Comparison of ENCODE assay signal across 11 cellular contexts in the genomic region with DNA sequence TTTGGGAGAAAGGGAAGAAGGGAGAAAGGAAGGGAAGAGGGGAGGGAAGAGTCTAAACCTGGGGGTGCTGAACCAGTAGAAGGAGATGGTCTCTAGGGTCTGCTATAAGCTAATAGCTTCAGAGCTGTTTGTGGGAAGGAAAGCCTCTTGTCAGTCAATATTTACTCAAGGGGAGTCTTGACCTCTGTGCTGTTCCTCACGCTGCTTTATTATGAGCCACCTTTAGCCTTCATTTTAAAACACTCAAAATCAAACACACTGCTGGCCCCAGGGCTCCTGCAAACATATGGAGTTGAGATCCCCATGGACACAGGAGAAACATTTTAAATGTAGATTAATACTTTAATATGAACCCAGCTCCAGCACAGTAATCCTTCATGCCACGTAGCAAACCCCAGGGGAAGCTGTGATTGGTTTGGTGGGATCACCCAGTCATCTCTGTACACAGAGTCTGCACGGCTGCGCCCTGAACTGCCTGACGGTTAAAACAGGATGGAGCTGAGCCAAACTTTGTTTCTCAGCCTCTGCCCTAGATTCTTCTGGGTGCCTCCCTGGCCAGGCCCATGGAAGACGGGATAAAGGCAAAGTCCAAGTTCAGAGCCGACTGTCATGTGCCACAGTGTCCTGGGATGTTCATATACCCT. TPM values are rescaled to one million over a fixed set of nuclear protein-coding genes. Genes with fewer than 3 reads are reported as not detected.
DNase-seq lines count a peak whose midpoint lies in the region; ATAC-seq and TF ChIP-seq lines count a peak whose summit lies in the region.
"Had no signal": no experiment of that assay in that cellular context is flagged by ENCODE, and none has a peak within 500 bp of the region (broad histone marks: within the 10 kb centered on the region; RNA-seq: fewer than 3 reads in every experiment).

No MANE protein-coding gene starts in this region.

- H3K27ac ChIP-seq in Peyer's patch (peak overlapping the region in 3 of 4 donors; percentile 30 to 84 (median 77)), hepatocyte (peak overlapping the region; percentile 85)
- H3K27ac ChIP-seq: cardiac muscle cell had no signal

- H3K4me2 ChIP-seq in hepatocyte: peak overlapping the region; percentile 63

- no peaks in the 10 kb centered on the region for H4K20me1 ChIP-seq in hepatocyte (ENCODE audit: insufficient read depth, poor library complexity, severe bottlenecking)

- H3K9me3 ChIP-seq in Peyer's patch: no peaks in the 10 kb centered on the region
- no peaks in the 10 kb centered on the region for H3K9me3 ChIP-seq in hepatocyte (ENCODE audit: low read depth)
- H3K9me3 ChIP-seq: Caco-2 had no signal

- no peak for TF ChIP-seq POLR2A in Peyer's patch (IDR thresholded peaks at IDR 0.05)

- DNase-seq in Right ventricle myocardium superior (no peak), cardiac septum (ENCODE audit: low spot score) (no peak), Peyer's patch (peak in 2 of 3 donors; percentile 79 to 88), hepatocyte (ENCODE audit: low spot score) (peak; percentile 88), ureter (ENCODE audit: low spot score) (peak; percentile 70), NCI-H226 (no peak), NCI-H146 (lab: John Stamatoyannopoulos, UW) (no peak)
- DNase-seq: hypothalamus had no signal

- H3K4me1 ChIP-seq in Peyer's patch (peaks cover 0 to 13% (median 0%) of the 10 kb centered on the region in 4 donors), hepatocyte (ENCODE audit: insufficient read depth) (peaks cover 12% of the 10 kb centered on the region)

- 28% methylated on average over 7 of the region's 7 CpGs for WGBS in hepatocyte (ENCODE audit: low lambda C conversion rate, missing lambda C conversion rate)

- H3K27me3 ChIP-seq in Peyer's patch (no peaks in the 10 kb centered on the region), hepatocyte (peaks cover 2% of the 10 kb centered on the region)

- H3K4me3 ChIP-seq in Peyer's patch: no peak overlapping the region
- no peak overlapping the region for H3K4me3 ChIP-seq in hepatocyte
- H3K4me3 ChIP-seq: cardiac muscle cell had no signal

- H3K9me2 ChIP-seq in hepatocyte (replicated peaks; ENCODE audit: insufficient read depth): no peaks in the 10 kb centered on the region

- ATAC-seq in Right ventricle myocardium superior (ENCODE audit: poor library complexity): peak; percentile 60
- ATAC-seq in HG03139 (IDR thresholded peaks at IDR 0.05; ENCODE audit: unreplicated experiment): no peak

- H3K79me2 ChIP-seq in hepatocyte: no peaks in the 10 kb centered on the region

- intact Hi-C loops in Right ventricle myocardium superior (cut with DNase I): no loop called here
- intact Hi-C loops in cardiac septum (cut with DNase I): no loop called here

- TF ChIP-seq CTCF in Peyer's patch (IDR thresholded peaks at IDR 0.05) (no peak), hepatocyte (IDR thresholded peaks at IDR 0.05; ENCODE audit: poor library complexity) (no peak)

- H3K36me3 ChIP-seq in Peyer's patch (no peaks in the 10 kb centered on the region), hepatocyte (replicated peaks; ENCODE audit: insufficient read depth, low read depth) (no peaks in the 10 kb centered on the region)
- H3K36me3 ChIP-seq: cardiac muscle cell had no signal

- no peak overlapping the region for H2AFZ ChIP-seq in hepatocyte

RNA-seq across cellular contexts. Expression of a gene that starts 40.2 kb away (rescaled TPM):
- total RNA-seq in Right ventricle myocardium superior: 0.13 TPM
- not detected for total RNA-seq in cardiac septum
- not detected for total RNA-seq in Peyer's patch
- total RNA-seq in hepatocyte: 0.24 and 0.33 TPM in 2 replicates
- polyA plus RNA-seq in hepatocyte: 0.35 and 1.1 TPM in 2 replicates
- total RNA-seq in ureter: 41.9 TPM
- total RNA-seq: Caco-2 had no signal

Comparison
In these comparisons a context has a peak if more than half of its experiments do, and no peak if none do; other contexts are left out.
1. DNase-seq: peak in Peyer's patch (2 of 3), hepatocyte (single experiment) and ureter (single experiment); none in Right ventricle myocardium superior (single experiment), cardiac septum (single experiment), NCI-H226 (single experiment) and NCI-H146 (single experiment).
2. RNA of a gene that starts 40.2 kb away (total RNA-seq): 41.9 TPM in ureter (single experiment); 0.24 to 0.33 TPM in hepatocyte, 0.13 TPM in Right ventricle myocardium superior (single experiment), not detected in cardiac septum (single experiment) and not detected in Peyer's patch; every median in the first group is over 10 times any median in the second.